In the genomic region with DNA sequence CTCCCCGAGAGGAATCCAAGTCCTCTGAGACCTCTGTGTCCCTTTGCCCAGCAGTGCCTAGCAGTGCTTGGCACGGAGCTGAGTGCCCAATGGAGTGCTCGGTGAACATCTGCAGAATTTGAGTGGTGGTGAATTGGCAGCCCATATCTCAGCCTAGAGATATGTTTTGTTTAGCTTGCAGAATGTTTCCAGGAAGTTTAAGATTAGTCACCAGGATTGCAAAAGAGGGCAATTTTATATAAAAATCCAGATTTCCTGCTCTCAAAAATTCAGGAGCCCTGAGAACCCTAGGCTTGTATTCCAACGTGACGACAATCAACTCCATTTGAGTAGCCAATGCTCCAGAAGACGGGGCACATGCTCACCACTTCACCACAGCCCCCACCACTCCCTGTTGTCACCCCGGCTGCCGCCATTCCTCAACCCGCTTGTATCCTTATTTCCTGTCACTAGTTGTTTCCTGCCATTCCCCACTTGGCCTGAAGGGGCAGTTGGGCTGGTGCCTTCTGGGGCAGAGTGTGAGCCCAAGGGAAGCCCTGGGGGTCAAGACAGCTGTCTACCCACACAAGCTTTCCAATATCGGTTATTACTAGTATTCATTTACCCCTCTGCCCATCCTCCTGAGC, we compare ENCODE assay signal across 13 cellular contexts.
DNase-seq lines count a peak whose midpoint lies in the region; ATAC-seq and TF ChIP-seq lines count a peak whose summit lies in the region.
"Had no signal": no experiment of that assay in that cellular context is flagged by ENCODE, and none has a peak within 500 bp of the region (broad histone marks: within the 10 kb centered on the region; RNA-seq: fewer than 3 reads in every experiment).

No MANE protein-coding gene starts in this region.

- H3K9me3 Mint-ChIP-seq in activated T-cell treated with anti-CD3 and anti-CD28 coated beads, Interleukin-2, amount 50 U/mL, for 72 hours = no peaks in the 10 kb centered on the region
- H3K9me3 Mint-ChIP-seq: activated naive CD8-positive, alpha-beta T cell treated with anti-CD3 and anti-CD28 coated beads, Interleukin-2, amount 10 ng/mL, durations not matched to agents 7 days and 5 days; CD8-positive, alpha-beta T cell; T-cell had no signal

- no peak overlapping the region for H3K4me3 Mint-ChIP-seq in activated T-cell treated with anti-CD3 and anti-CD28 coated beads, Interleukin-2, amount 50 U/mL, for 72 hours
- H3K4me3 Mint-ChIP-seq: activated naive CD8-positive, alpha-beta T cell treated with anti-CD3 and anti-CD28 coated beads, Interleukin-2, amount 10 ng/mL, durations not matched to agents 7 days and 5 days; CD8-positive, alpha-beta T cell; T-cell had no signal

- H3K27ac Mint-ChIP-seq in activated T-cell treated with anti-CD3 and anti-CD28 coated beads, Interleukin-2, amount 50 U/mL, for 72 hours = no peak overlapping the region
- H3K27ac Mint-ChIP-seq: activated naive CD8-positive, alpha-beta T cell treated with anti-CD3 and anti-CD28 coated beads, Interleukin-2, amount 10 ng/mL, durations not matched to agents 7 days and 5 days; CD8-positive, alpha-beta T cell; T-cell had no signal

- H3K9me3 ChIP-seq in thoracic aorta = no peaks in the 10 kb centered on the region

- TF ChIP-seq CTCF in fibroblast of mammary gland (conservative IDR thresholded peaks at IDR 0.05; ENCODE audit: control insufficient read depth, insufficient read depth, low read depth, low read length) (peak; percentile 48), thoracic aorta (IDR thresholded peaks at IDR 0.05) (peak; percentile 20)

- H3K4me1 Mint-ChIP-seq in activated T-cell treated with anti-CD3 and anti-CD28 coated beads, Interleukin-2, amount 50 U/mL, for 72 hours (ENCODE audit: low read depth) = no peaks in the 10 kb centered on the region
- H3K4me1 Mint-ChIP-seq: activated naive CD8-positive, alpha-beta T cell treated with anti-CD3 and anti-CD28 coated beads, Interleukin-2, amount 10 ng/mL, durations not matched to agents 7 days and 5 days; T-cell had no signal

- H3K4me1 ChIP-seq in thoracic aorta (ENCODE audit: control insufficient read depth in 1 of 2, low read depth in 2 of 2) = no peaks in the 10 kb centered on the region

- no peak for ATAC-seq in activated T-cell treated with anti-CD3 and anti-CD28 coated beads, Interleukin-2, amount 50 U/mL, for 72 hours (replicated peaks in 1 of 2)
- ATAC-seq in thoracic aorta (ENCODE audit: insufficient number of reproducible peaks, low FRiP score, low read depth) (no peak), HG03457 (IDR thresholded peaks at IDR 0.05; ENCODE audit: unreplicated experiment) (no peak), HG03354 (IDR thresholded peaks at IDR 0.05; ENCODE audit: poor library complexity, severe bottlenecking, unreplicated experiment) (no peak)
- ATAC-seq: CD8-positive, alpha-beta T cell; left lobe of liver; T-cell had no signal

- H3K36me3 Mint-ChIP-seq in activated T-cell treated with anti-CD3 and anti-CD28 coated beads, Interleukin-2, amount 50 U/mL, for 72 hours (ENCODE audit: insufficient read depth in 2 of 2) = no peaks in the 10 kb centered on the region
- H3K36me3 Mint-ChIP-seq: activated naive CD8-positive, alpha-beta T cell treated with anti-CD3 and anti-CD28 coated beads, Interleukin-2, amount 10 ng/mL, durations not matched to agents 7 days and 5 days; CD8-positive, alpha-beta T cell; T-cell had no signal

- no peak overlapping the region for H3K27ac ChIP-seq in thoracic aorta

- no peaks in the 10 kb centered on the region for H3K27me3 ChIP-seq in thoracic aorta (replicated peaks; ENCODE audit: insufficient read depth)

- peaks cover 29% of the 10 kb centered on the region for H3K27me3 Mint-ChIP-seq in activated T-cell treated with anti-CD3 and anti-CD28 coated beads, Interleukin-2, amount 50 U/mL, for 72 hours (ENCODE audit: low read depth)
- H3K27me3 Mint-ChIP-seq: activated naive CD8-positive, alpha-beta T cell treated with anti-CD3 and anti-CD28 coated beads, Interleukin-2, amount 10 ng/mL, durations not matched to agents 7 days and 5 days had no signal

- peak; percentile 20 to 22 for DNase-seq in activated T-cell treated with anti-CD3 and anti-CD28 coated beads, Interleukin-2, amount 50 U/mL, for 48 hours
- DNase-seq in activated T-cell treated with anti-CD3 and anti-CD28 coated beads, Interleukin-2, amount 50 U/mL, for 72 hours = no peak
- DNase-seq in RKO (ENCODE audit: low spot score) = peak; percentile 29
- DNase-seq in fibroblast of mammary gland (ENCODE audit: low read depth) = peak; percentile 65
- no peak for DNase-seq in thoracic aorta (ENCODE audit: low spot score)
- no peak for DNase-seq in NOMO-1 treated with dmso at 0.1 percent for 144 hours (lab: John Stamatoyannopoulos, UW; ENCODE audit: unreplicated experiment)
- DNase-seq: activated naive CD8-positive, alpha-beta T cell treated with anti-CD3 and anti-CD28 coated beads, Interleukin-2, amount 10 ng/mL, durations not matched to agents 7 days and 5 days; stimulated activated CD4-positive, alpha-beta T cell treated with anti-CD3 and anti-CD28 coated beads, Interleukin-1b, Interleukin-23, amount 100 ng/mL, for 48 hours had no signal

- H3K4me3 ChIP-seq in fibroblast of mammary gland (ENCODE audit: control insufficient read depth, low read depth, low read length) (no peak overlapping the region), thoracic aorta (no peak overlapping the region)

- no peaks in the 10 kb centered on the region for H3K36me3 ChIP-seq in thoracic aorta

Comparison
In these comparisons a context has a peak if more than half of its experiments do, and no peak if none do; other contexts are left out.
1. DNase-seq: peak in activated T-cell treated with anti-CD3 and anti-CD28 coated beads, Interleukin-2, amount 50 U/mL, for 48 hours (2 of 2), RKO (single experiment) and fibroblast of mammary gland (single experiment); none in activated T-cell treated with anti-CD3 and anti-CD28 coated beads, Interleukin-2, amount 50 U/mL, for 72 hours (0 of 2), thoracic aorta (single experiment) and NOMO-1 treated with dmso at 0.1 percent for 144 hours (single experiment).